In genomic region chr3:46955157-46955556, GRCh38 we compare ENCODE assay signal across 14 cellular contexts. TPM values are rescaled to one million over a fixed set of nuclear protein-coding genes. Genes with fewer than 3 reads are reported as not detected.
DNase-seq lines count a peak whose midpoint lies in the region; ATAC-seq lines count a peak whose summit lies in the region.
"Had no signal": no experiment of that assay in that cellular context is flagged by ENCODE, and none has a peak within 500 bp of the region (broad histone marks: within the 10 kb centered on the region; RNA-seq: fewer than 3 reads in every experiment).

No MANE protein-coding gene starts in this region.

- H3K9me3 ChIP-seq in naive thymus-derived CD4-positive, alpha-beta T cell (ENCODE audit: control insufficient read depth in 2 of 3, low read length in 3 of 3), result no peaks in the 10 kb centered on the region
- H3K9me3 ChIP-seq: heart left ventricle had no signal

- H3K27me3 Mint-ChIP-seq in stimulated activated naive CD8-positive, alpha-beta T cell treated with anti-CD3 and anti-CD28 coated beads, Interleukin-15, Interleukin-2, amounts not matched to agents 100 ng/mL and 50 ng/mL, for 24 hours, result no peaks in the 10 kb centered on the region
- no peaks in the 10 kb centered on the region for H3K27me3 Mint-ChIP-seq in activated CD4-positive, alpha-beta memory T cell treated with anti-CD3 and anti-CD28 coated beads for 36 hours
- H3K27me3 Mint-ChIP-seq in naive thymus-derived CD4-positive, alpha-beta T cell, result no peaks in the 10 kb centered on the region

- peak overlapping the region; percentile 97 for H3K27ac Mint-ChIP-seq in stimulated activated naive CD8-positive, alpha-beta T cell treated with anti-CD3 and anti-CD28 coated beads, Interleukin-15, Interleukin-2, amounts not matched to agents 100 ng/mL and 50 ng/mL, for 24 hours
- H3K27ac Mint-ChIP-seq in activated CD4-positive, alpha-beta memory T cell treated with anti-CD3 and anti-CD28 coated beads for 36 hours, result peak overlapping the region; percentile 87
- peak overlapping the region in 5 of 9 donors; percentile 11 to 85 (median 60) for H3K27ac Mint-ChIP-seq in naive thymus-derived CD4-positive, alpha-beta T cell

- CTCF ChIA-PET in activated CD4-positive, alpha-beta memory T cell treated with anti-CD3 and anti-CD28 coated beads for 36 hours (lab: Charles Lee), result no interaction called here
- CTCF ChIA-PET in naive thymus-derived CD4-positive, alpha-beta T cell (lab: Charles Lee), result no interaction called here

- intact Hi-C loops in activated CD4-positive, alpha-beta memory T cell treated with anti-CD3 and anti-CD28 coated beads for 36 hours (cut with micrococcal nuclease), result loop anchor here (5.0 kb wide), 1 partner anchor 102 kb away; no protein-coding TSS in a partner anchor
- intact Hi-C loops in naive thymus-derived CD4-positive, alpha-beta T cell (cut with micrococcal nuclease), result no loop called here

- no peaks in the 10 kb centered on the region for H3K27me3 ChIP-seq in naive thymus-derived CD4-positive, alpha-beta T cell (ENCODE audit: control insufficient read depth in 2 of 2, insufficient read depth in 2 of 2, low read length in 2 of 2)
- H3K27me3 ChIP-seq: heart left ventricle had no signal

- ATAC-seq in stimulated activated naive CD8-positive, alpha-beta T cell treated with anti-CD3 and anti-CD28 coated beads, Interleukin-15, Interleukin-2, amounts not matched to agents 100 U/mL and 50 U/mL, for 24 hours, result no peak
- no peak for ATAC-seq in naive thymus-derived CD4-positive, alpha-beta T cell
- no peak for ATAC-seq in GM19023 (IDR thresholded peaks at IDR 0.05; ENCODE audit: unreplicated experiment)
- ATAC-seq: heart left ventricle, left lobe of liver had no signal

- no peaks in the 10 kb centered on the region for H3K36me3 ChIP-seq in naive thymus-derived CD4-positive, alpha-beta T cell (ENCODE audit: control insufficient read depth in 2 of 3, insufficient read depth in 3 of 3, low read length in 3 of 3)

- H3K4me1 Mint-ChIP-seq in stimulated activated naive CD8-positive, alpha-beta T cell treated with anti-CD3 and anti-CD28 coated beads, Interleukin-15, Interleukin-2, amounts not matched to agents 100 ng/mL and 50 ng/mL, for 24 hours (ENCODE audit: low read depth), result peaks cover 96% of the 10 kb centered on the region
- peaks cover 89% of the 10 kb centered on the region for H3K4me1 Mint-ChIP-seq in activated CD4-positive, alpha-beta memory T cell treated with anti-CD3 and anti-CD28 coated beads for 36 hours (ENCODE audit: low read depth)
- peaks cover 65 to 97% (median 91%) of the 10 kb centered on the region in 7 donors for H3K4me1 Mint-ChIP-seq in naive thymus-derived CD4-positive, alpha-beta T cell

- H3K36me3 Mint-ChIP-seq in stimulated activated naive CD8-positive, alpha-beta T cell treated with anti-CD3 and anti-CD28 coated beads, Interleukin-15, Interleukin-2, amounts not matched to agents 100 ng/mL and 50 ng/mL, for 24 hours (ENCODE audit: low read depth), result peaks cover 39% of the 10 kb centered on the region
- peaks cover 4% of the 10 kb centered on the region for H3K36me3 Mint-ChIP-seq in activated CD4-positive, alpha-beta memory T cell treated with anti-CD3 and anti-CD28 coated beads for 36 hours
- peaks cover 0 to 10% (median 0%) of the 10 kb centered on the region in 5 donors for H3K36me3 Mint-ChIP-seq in naive thymus-derived CD4-positive, alpha-beta T cell

- H3K4me3 ChIP-seq in naive thymus-derived CD4-positive, alpha-beta T cell (ENCODE audit: low read length), result no peak overlapping the region
- H3K4me3 ChIP-seq: heart left ventricle had no signal

- H3K4me3 Mint-ChIP-seq in stimulated activated naive CD8-positive, alpha-beta T cell treated with anti-CD3 and anti-CD28 coated beads, Interleukin-15, Interleukin-2, amounts not matched to agents 100 ng/mL and 50 ng/mL, for 24 hours, result peak overlapping the region; percentile 44
- H3K4me3 Mint-ChIP-seq in activated CD4-positive, alpha-beta memory T cell treated with anti-CD3 and anti-CD28 coated beads for 36 hours, result peak overlapping the region; percentile 12
- H3K4me3 Mint-ChIP-seq in naive thymus-derived CD4-positive, alpha-beta T cell, result peak overlapping the region in 6 of 10 donors; percentile 3 to 75 (median 58)

- H3K4me1 ChIP-seq in naive thymus-derived CD4-positive, alpha-beta T cell (ENCODE audit: control insufficient read depth in 2 of 2, insufficient read depth in 2 of 2, low read length in 2 of 2), result peaks cover 59 to 84% of the 10 kb centered on the region in 2 donors

- DNase-seq in stimulated activated naive CD8-positive, alpha-beta T cell treated with anti-CD3 and anti-CD28 coated beads, Interleukin-15, Interleukin-2, amounts not matched to agents 100 U/mL and 50 U/mL, for 24 hours, result no peak
- no peak for DNase-seq in activated CD4-positive, alpha-beta memory T cell treated with anti-CD3 and anti-CD28 coated beads for 36 hours
- DNase-seq in naive thymus-derived CD4-positive, alpha-beta T cell, result no peak
- DNase-seq in NCI-H82 (lab: John Stamatoyannopoulos, UW) (no peak), dermis blood vessel endothelial cell (no peak)
- no peak for DNase-seq in stimulated activated CD4-positive, alpha-beta T cell treated with anti-CD3 and anti-CD28 coated beads, Interleukin-2, amount 100 ng/mL, for 48 hours
- DNase-seq: GF-D8; NCI-H1092; RPMI8226; stimulated activated CD4-positive, alpha-beta T cell treated with anti-CD3 and anti-CD28 coated beads, Interleukin-15, amount 100 ng/mL, for 24 hours had no signal

- H3K27ac ChIP-seq in naive thymus-derived CD4-positive, alpha-beta T cell (ENCODE audit: low read depth, low read length), result no peak overlapping the region

- POLR2A ChIA-PET in activated CD4-positive, alpha-beta memory T cell treated with anti-CD3 and anti-CD28 coated beads for 36 hours (lab: Charles Lee), result interaction anchor here (1.3 to 2.2 kb wide), 2 partner anchors 8 to 26 kb away, joined by 4 to 13 read pairs; no protein-coding TSS in a partner anchor
- POLR2A ChIA-PET in naive thymus-derived CD4-positive, alpha-beta T cell (lab: Charles Lee), result no interaction called here

- H3K9me3 Mint-ChIP-seq in stimulated activated naive CD8-positive, alpha-beta T cell treated with anti-CD3 and anti-CD28 coated beads, Interleukin-15, Interleukin-2, amounts not matched to agents 100 ng/mL and 50 ng/mL, for 24 hours, result no peaks in the 10 kb centered on the region
- no peaks in the 10 kb centered on the region for H3K9me3 Mint-ChIP-seq in activated CD4-positive, alpha-beta memory T cell treated with anti-CD3 and anti-CD28 coated beads for 36 hours
- no peaks in the 10 kb centered on the region for H3K9me3 Mint-ChIP-seq in naive thymus-derived CD4-positive, alpha-beta T cell

RNA-seq across cellular contexts. Expression of gene CCDC12, which starts 21.4 kb away (rescaled TPM):
- 10 to 100 TPM; 44.3 to 49.9 TPM for total RNA-seq in activated CD4-positive, alpha-beta memory T cell treated with anti-CD3 and anti-CD28 coated beads for 36 hours
- total RNA-seq in naive thymus-derived CD4-positive, alpha-beta T cell, result 10 to 100 TPM; 51.6 to 61.5 (median 56.9) TPM
- 100 to 1,000 TPM in 1 of 2 donors, 10 to 100 TPM in 1; 88.2 to 115 TPM for polyA plus RNA-seq in naive thymus-derived CD4-positive, alpha-beta T cell
- total RNA-seq in dermis blood vessel endothelial cell, result 22.7 and 44.6 TPM in 2 replicates

RNA-seq across cellular contexts. Expression of gene NBEAL2, which starts 24.3 kb away (rescaled TPM):
- 100 to 1,000 TPM; 114 to 117 TPM for total RNA-seq in activated CD4-positive, alpha-beta memory T cell treated with anti-CD3 and anti-CD28 coated beads for 36 hours
- 100 to 1,000 TPM in 2 of 5 experiments, 10 to 100 TPM in 3; 48.8 to 289 (median 94.0) TPM for total RNA-seq in naive thymus-derived CD4-positive, alpha-beta T cell
- polyA plus RNA-seq in naive thymus-derived CD4-positive, alpha-beta T cell, result 1 to 10 TPM; 1.7 to 4.9 TPM
- 30.6 and 52.2 TPM in 2 replicates for total RNA-seq in dermis blood vessel endothelial cell
